In the genomic region with DNA sequence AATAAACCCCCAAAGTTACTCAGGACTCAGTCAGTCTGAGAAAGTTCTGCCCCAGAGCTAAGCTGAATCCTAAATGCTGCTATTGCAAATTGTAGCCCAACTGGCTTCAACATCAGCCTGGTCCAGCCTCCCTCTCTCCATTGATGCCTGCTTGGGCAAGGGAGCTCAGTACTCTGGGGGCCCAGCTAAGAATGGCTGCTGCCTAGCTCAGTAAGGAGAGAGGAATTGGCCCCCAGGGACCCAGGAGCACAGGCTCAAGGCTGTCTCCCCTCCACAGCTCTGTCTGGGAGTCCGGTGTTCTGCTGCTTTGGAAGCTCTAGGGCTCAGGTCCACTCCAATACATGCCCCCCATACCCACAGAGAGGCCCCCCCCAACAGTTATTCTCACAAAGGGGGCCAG, we compare ENCODE assay signal across 1 cellular context.
TF ChIP-seq lines count a peak whose summit lies in the region.

No MANE protein-coding gene starts in this region.

TF ChIP-seq in K562, 482 proteins besides CTCF, POLR2A, EP300 and RAD21:
- no peak for TF ChIP-seq NR2C1 (IDR thresholded peaks at IDR 0.05)
- no peak for TF ChIP-seq NR2C1 (tag; IDR thresholded peaks at IDR 0.05)
- TF ChIP-seq, protein P1, sequence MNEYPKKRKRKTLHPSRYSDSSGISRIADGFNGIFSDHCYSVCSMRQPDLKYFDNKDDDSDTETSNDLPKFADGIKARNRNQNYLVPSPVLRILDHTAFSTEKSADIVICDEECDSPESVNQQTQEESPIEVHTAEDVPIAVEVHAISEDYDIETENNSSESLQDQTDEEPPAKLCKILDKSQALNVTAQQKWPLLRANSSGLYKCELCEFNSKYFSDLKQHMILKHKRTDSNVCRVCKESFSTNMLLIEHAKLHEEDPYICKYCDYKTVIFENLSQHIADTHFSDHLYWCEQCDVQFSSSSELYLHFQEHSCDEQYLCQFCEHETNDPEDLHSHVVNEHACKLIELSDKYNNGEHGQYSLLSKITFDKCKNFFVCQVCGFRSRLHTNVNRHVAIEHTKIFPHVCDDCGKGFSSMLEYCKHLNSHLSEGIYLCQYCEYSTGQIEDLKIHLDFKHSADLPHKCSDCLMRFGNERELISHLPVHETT (CRISPR knock-in tag; conservative IDR thresholded peaks at IDR 0.05 in 1 of 2, IDR thresholded peaks at IDR 0.05 in 1 of 2): no peak
- TF ChIP-seq FOXA3 (CRISPR knock-in tag; conservative IDR thresholded peaks at IDR 0.05 in 1 of 2, IDR thresholded peaks at IDR 0.05 in 1 of 2): no peak
- TF ChIP-seq POLR3G (IDR thresholded peaks at IDR 0.05; ENCODE audit: extremely low read depth, insufficient read length, insufficient replicate concordance): no peak
- TF ChIP-seq, protein P2, sequence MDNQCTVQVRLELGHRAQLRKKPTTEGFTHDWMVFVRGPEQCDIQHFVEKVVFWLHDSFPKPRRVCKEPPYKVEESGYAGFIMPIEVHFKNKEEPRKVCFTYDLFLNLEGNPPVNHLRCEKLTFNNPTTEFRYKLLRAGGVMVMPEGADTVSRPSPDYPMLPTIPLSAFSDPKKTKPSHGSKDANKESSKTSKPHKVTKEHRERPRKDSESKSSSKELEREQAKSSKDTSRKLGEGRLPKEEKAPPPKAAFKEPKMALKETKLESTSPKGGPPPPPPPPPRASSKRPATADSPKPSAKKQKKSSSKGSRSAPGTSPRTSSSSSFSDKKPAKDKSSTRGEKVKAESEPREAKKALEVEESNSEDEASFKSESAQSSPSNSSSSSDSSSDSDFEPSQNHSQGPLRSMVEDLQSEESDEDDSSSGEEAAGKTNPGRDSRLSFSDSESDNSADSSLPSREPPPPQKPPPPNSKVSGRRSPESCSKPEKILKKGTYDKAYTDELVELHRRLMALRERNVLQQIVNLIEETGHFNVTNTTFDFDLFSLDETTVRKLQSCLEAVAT (IDR thresholded peaks at IDR 0.05): no peak
- TF ChIP-seq, protein P3, sequence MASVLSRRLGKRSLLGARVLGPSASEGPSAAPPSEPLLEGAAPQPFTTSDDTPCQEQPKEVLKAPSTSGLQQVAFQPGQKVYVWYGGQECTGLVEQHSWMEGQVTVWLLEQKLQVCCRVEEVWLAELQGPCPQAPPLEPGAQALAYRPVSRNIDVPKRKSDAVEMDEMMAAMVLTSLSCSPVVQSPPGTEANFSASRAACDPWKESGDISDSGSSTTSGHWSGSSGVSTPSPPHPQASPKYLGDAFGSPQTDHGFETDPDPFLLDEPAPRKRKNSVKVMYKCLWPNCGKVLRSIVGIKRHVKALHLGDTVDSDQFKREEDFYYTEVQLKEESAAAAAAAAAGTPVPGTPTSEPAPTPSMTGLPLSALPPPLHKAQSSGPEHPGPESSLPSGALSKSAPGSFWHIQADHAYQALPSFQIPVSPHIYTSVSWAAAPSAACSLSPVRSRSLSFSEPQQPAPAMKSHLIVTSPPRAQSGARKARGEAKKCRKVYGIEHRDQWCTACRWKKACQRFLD (CRISPR knock-in tag; IDR thresholded peaks at IDR 0.05): no peak
- TF ChIP-seq ZKSCAN1 (IDR thresholded peaks at IDR 0.05; ENCODE audit: low read depth, low read length): no peak
- TF ChIP-seq, protein P4, sequence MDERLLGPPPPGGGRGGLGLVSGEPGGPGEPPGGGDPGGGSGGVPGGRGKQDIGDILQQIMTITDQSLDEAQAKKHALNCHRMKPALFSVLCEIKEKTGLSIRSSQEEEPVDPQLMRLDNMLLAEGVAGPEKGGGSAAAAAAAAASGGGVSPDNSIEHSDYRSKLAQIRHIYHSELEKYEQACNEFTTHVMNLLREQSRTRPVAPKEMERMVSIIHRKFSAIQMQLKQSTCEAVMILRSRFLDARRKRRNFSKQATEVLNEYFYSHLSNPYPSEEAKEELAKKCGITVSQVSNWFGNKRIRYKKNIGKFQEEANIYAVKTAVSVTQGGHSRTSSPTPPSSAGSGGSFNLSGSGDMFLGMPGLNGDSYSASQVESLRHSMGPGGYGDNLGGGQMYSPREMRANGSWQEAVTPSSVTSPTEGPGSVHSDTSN (CRISPR knock-in tag; IDR thresholded peaks at IDR 0.05; ENCODE audit: low read depth): no peak
- TF ChIP-seq, protein P4 (tag; conservative IDR thresholded peaks at IDR 0.05; ENCODE audit: low read depth): no peak
- no peak for TF ChIP-seq ZBTB7A (IDR thresholded peaks at IDR 0.05; ENCODE audit: borderline replicate concordance, control insufficient read depth, low read depth, low read length)
- TF ChIP-seq, protein P5, sequence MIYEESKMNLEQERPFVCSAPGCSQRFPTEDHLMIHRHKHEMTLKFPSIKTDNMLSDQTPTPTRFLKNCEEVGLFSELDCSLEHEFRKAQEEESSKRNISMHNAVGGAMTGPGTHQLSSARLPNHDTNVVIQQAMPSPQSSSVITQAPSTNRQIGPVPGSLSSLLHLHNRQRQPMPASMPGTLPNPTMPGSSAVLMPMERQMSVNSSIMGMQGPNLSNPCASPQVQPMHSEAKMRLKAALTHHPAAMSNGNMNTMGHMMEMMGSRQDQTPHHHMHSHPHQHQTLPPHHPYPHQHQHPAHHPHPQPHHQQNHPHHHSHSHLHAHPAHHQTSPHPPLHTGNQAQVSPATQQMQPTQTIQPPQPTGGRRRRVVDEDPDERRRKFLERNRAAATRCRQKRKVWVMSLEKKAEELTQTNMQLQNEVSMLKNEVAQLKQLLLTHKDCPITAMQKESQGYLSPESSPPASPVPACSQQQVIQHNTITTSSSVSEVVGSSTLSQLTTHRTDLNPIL (CRISPR knock-in tag; IDR thresholded peaks at IDR 0.05): no peak
- no peak for TF ChIP-seq CC2D1A (IDR thresholded peaks at IDR 0.05)
TF ChIP-seq in K562: peak in this region for 0.
